In the genomic region with DNA sequence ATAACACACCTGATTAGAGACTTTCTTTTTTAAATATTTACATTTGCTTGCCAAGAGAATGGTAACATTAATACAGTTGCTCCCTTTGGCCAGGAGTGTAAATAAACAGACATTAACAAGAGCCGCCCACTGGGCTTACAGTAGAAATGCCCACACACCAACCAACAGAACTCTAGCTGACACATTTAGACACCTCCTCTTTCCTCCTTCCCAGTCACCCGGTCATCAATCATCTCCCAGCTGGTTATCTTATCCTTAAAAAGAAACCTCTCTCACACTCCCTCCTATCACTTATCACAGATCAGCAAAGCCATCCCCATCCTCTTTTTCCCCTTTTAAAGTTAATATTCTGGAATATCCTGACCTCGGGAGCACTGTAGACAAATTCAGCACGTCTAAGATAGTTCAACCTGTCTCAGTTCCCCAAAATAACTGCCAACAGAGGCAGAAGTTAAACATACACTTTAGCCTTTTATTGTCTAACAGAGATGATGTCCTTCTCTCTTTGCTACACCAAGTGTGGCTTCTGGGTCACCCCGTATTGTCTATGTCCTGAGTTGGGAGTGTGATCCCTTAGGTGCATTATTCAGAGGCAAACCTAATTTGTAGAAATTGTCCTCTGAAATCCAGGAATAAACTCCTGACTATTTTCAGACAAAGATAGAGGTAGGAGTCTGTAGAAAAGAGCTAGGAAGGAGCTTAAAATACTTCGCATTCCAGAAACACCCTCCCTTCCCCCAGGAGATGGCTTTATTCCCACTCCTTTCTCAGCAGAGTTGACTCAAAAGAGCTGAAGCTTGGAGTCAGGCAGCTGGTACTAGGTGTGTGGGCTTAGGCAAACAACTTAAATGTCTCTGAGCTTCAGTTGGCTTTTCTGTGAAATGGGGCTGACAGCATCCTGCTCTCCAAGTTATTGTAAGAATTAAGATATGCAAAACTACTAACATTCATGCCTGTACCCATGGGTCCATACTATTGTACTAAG, we compare ENCODE assay signal across 1 cellular context.
TF ChIP-seq lines count a peak whose summit lies in the region.

No MANE protein-coding gene starts in this region.

TF ChIP-seq in SK-N-SH treated with all-trans-retinoic acid at 6 μM for 48 hours, 23 proteins besides CTCF, POLR2A, EP300 and RAD21 (continued from another document):
- TF ChIP-seq ZFP30 (CRISPR knock-in tag; IDR thresholded peaks at IDR 0.05) (no peak), ZC3H10 (CRISPR knock-in tag; IDR thresholded peaks at IDR 0.05) (no peak), ISL1 (CRISPR knock-in tag; IDR thresholded peaks at IDR 0.05) (no peak), TCF4 (CRISPR knock-in tag; IDR thresholded peaks at IDR 0.05; ENCODE audit: borderline replicate concordance) (no peak)
